ENCODE assay signal across 1 cellular context in the genomic region with DNA sequence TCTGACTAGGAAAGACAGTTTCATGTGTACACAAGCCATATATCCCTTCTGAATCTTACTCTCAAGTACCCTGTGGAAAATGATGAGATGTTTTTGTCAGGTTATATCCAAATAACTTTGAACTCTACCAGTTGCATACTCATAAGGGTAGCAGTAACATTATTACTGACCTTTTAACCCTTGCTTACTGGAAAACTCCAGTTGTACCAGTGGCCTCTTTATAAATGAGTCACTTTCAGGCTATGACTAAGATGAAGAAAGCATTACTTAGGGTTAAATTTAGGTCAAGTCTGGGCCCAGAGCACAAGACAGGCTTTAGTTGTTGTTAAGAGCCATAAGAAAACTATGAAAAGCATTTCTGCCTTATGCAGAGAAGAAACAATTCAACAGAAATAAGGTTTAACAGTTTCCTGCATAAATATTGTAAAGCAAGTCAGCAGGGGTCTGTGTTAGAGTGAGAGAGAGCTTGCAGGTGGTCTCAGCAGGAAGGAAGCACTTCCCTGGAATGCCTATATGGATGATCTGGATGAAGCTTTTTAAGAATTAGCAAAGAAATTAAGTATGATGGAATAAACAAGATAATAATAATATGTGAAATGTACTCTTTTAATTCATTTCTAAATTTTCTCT.
TF ChIP-seq lines count a peak whose summit lies in the region.

No MANE protein-coding gene starts in this region.

TF ChIP-seq in HepG2, 621 proteins besides CTCF, POLR2A, EP300 and RAD21 (continued from another document):
- TF ChIP-seq, protein P1, sequence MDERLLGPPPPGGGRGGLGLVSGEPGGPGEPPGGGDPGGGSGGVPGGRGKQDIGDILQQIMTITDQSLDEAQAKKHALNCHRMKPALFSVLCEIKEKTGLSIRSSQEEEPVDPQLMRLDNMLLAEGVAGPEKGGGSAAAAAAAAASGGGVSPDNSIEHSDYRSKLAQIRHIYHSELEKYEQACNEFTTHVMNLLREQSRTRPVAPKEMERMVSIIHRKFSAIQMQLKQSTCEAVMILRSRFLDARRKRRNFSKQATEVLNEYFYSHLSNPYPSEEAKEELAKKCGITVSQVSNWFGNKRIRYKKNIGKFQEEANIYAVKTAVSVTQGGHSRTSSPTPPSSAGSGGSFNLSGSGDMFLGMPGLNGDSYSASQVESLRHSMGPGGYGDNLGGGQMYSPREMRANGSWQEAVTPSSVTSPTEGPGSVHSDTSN (CRISPR knock-in tag; IDR thresholded peaks at IDR 0.05): no peak
- TF ChIP-seq, protein P2, sequence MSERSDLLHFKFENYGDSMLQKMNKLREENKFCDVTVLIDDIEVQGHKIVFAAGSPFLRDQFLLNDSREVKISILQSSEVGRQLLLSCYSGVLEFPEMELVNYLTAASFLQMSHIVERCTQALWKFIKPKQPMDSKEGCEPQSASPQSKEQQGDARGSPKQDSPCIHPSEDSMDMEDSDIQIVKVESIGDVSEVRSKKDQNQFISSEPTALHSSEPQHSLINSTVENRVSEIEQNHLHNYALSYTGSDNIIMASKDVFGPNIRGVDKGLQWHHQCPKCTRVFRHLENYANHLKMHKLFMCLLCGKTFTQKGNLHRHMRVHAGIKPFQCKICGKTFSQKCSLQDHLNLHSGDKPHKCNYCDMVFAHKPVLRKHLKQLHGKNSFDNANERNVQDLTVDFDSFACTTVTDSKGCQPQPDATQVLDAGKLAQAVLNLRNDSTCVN (CRISPR knock-in tag; IDR thresholded peaks at IDR 0.05; ENCODE audit: borderline replicate concordance): no peak
- TF ChIP-seq SKI (IDR thresholded peaks at IDR 0.05; ENCODE audit: partially characterized antibody): no peak
- TF ChIP-seq, protein P3, sequence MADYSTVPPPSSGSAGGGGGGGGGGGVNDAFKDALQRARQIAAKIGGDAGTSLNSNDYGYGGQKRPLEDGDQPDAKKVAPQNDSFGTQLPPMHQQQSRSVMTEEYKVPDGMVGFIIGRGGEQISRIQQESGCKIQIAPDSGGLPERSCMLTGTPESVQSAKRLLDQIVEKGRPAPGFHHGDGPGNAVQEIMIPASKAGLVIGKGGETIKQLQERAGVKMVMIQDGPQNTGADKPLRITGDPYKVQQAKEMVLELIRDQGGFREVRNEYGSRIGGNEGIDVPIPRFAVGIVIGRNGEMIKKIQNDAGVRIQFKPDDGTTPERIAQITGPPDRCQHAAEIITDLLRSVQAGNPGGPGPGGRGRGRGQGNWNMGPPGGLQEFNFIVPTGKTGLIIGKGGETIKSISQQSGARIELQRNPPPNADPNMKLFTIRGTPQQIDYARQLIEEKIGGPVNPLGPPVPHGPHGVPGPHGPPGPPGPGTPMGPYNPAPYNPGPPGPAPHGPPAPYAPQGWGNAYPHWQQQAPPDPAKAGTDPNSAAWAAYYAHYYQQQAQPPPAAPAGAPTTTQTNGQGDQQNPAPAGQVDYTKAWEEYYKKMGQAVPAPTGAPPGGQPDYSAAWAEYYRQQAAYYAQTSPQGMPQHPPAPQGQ (CRISPR knock-in tag; IDR thresholded peaks at IDR 0.05; ENCODE audit: borderline replicate concordance): no peak
- TF ChIP-seq, protein P4, sequence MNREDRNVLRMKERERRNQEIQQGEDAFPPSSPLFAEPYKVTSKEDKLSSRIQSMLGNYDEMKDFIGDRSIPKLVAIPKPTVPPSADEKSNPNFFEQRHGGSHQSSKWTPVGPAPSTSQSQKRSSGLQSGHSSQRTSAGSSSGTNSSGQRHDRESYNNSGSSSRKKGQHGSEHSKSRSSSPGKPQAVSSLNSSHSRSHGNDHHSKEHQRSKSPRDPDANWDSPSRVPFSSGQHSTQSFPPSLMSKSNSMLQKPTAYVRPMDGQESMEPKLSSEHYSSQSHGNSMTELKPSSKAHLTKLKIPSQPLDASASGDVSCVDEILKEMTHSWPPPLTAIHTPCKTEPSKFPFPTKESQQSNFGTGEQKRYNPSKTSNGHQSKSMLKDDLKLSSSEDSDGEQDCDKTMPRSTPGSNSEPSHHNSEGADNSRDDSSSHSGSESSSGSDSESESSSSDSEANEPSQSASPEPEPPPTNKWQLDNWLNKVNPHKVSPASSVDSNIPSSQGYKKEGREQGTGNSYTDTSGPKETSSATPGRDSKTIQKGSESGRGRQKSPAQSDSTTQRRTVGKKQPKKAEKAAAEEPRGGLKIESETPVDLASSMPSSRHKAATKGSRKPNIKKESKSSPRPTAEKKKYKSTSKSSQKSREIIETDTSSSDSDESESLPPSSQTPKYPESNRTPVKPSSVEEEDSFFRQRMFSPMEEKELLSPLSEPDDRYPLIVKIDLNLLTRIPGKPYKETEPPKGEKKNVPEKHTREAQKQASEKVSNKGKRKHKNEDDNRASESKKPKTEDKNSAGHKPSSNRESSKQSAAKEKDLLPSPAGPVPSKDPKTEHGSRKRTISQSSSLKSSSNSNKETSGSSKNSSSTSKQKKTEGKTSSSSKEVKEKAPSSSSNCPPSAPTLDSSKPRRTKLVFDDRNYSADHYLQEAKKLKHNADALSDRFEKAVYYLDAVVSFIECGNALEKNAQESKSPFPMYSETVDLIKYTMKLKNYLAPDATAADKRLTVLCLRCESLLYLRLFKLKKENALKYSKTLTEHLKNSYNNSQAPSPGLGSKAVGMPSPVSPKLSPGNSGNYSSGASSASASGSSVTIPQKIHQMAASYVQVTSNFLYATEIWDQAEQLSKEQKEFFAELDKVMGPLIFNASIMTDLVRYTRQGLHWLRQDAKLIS (CRISPR knock-in tag; IDR thresholded peaks at IDR 0.05): no peak
- TF ChIP-seq SRSF4 (IDR thresholded peaks at IDR 0.05; ENCODE audit: low read depth, low read length, poor library complexity, severe bottlenecking): no peak
- TF ChIP-seq NCOA1 (CRISPR knock-in tag; IDR thresholded peaks at IDR 0.05): no peak
- TF ChIP-seq, protein P5, sequence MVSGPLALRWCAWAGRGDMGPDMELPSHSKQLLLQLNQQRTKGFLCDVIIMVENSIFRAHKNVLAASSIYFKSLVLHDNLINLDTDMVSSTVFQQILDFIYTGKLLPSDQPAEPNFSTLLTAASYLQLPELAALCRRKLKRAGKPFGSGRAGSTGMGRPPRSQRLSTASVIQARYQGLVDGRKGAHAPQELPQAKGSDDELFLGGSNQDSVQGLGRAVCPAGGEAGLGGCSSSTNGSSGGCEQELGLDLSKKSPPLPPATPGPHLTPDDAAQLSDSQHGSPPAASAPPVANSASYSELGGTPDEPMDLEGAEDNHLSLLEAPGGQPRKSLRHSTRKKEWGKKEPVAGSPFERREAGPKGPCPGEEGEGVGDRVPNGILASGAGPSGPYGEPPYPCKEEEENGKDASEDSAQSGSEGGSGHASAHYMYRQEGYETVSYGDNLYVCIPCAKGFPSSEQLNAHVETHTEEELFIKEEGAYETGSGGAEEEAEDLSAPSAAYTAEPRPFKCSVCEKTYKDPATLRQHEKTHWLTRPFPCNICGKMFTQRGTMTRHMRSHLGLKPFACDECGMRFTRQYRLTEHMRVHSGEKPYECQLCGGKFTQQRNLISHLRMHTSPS (CRISPR knock-in tag; IDR thresholded peaks at IDR 0.05; ENCODE audit: low read depth): no peak
